9 cellular contexts compared by ENCODE assay signal in the genomic region with DNA sequence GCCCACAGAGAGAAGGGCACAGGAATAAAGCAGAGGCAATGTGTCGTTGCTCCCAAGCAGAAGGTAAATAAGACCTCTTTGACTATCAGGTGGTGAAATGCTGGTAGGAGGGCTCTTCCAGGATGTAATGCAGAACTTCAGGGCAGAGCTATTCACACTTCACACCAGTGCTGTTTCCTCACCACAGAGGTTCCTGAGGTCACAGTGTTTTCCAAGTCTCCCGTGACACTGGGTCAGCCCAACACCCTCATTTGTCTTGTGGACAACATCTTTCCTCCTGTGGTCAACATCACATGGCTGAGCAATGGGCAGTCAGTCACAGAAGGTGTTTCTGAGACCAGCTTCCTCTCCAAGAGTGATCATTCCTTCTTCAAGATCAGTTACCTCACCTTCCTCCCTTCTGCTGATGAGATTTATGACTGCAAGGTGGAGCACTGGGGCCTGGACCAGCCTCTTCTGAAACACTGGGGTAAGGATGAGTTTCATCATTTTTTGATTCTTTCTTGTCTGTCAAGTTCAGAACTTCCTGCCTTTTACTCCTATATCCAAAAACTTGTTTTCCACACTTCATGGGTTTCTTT. TPM values are rescaled to one million over a fixed set of nuclear protein-coding genes. Genes with fewer than 3 reads are reported as not detected.
DNase-seq lines count a peak whose midpoint lies in the region; ATAC-seq and FAIRE-seq lines count a peak whose summit lies in the region.
"Not testable (repeated sequence)": the region's sequence is repeated elsewhere in the genome, so short reads cannot be mapped to it uniquely, and the experiment has no call there.
"Had no signal": no experiment of that assay in that cellular context is flagged by ENCODE, and none has a peak within 500 bp of the region (broad histone marks: within the 10 kb centered on the region; RNA-seq: fewer than 3 reads in every experiment).

No MANE protein-coding gene starts in this region.

- CTCF ChIA-PET in T-cell (lab: Charles Lee): not testable (repeated sequence)
- CTCF ChIA-PET in activated CD8-positive, alpha-beta T cell treated with anti-CD3 and anti-CD28 coated beads, Interleukin-2, amount 10 ng/mL, durations not matched to agents 7 days and 5 days (lab: Charles Lee): interaction anchor here (0.6 kb wide), 1 partner anchor 204 kb away, joined by 3 read pairs; no protein-coding TSS in a partner anchor

- peak; percentile 86 for FAIRE-seq in GM19239 (lab: Jason Lieb, UNC)

- peaks cover 11 to 40% (median 20%) of the 10 kb centered on the region in 3 donors for H3K4me1 Mint-ChIP-seq in T-cell
- peaks cover 23% of the 10 kb centered on the region for H3K4me1 Mint-ChIP-seq in activated CD8-positive, alpha-beta T cell treated with anti-CD3 and anti-CD28 coated beads, Interleukin-2, amount 10 ng/mL, durations not matched to agents 7 days and 5 days (ENCODE audit: low read depth)
- peaks cover 25% of the 10 kb centered on the region for H3K4me1 Mint-ChIP-seq in activated naive CD8-positive, alpha-beta T cell treated with anti-CD3 and anti-CD28 coated beads, Interleukin-2, amount 50 U/mL, for 24 hours
- H3K4me1 Mint-ChIP-seq in immature natural killer cell: peaks cover 26 to 33% of the 10 kb centered on the region in 2 donors
- peaks cover 37 to 57% of the 10 kb centered on the region in 2 donors for H3K4me1 Mint-ChIP-seq in natural killer cell treated with Interleukin-12 subunit alpha and Interleukin-12 subunit beta and Interleukin-15 and Interleukin-18, amount 100 ng/mL, for 72 hours (ENCODE audit: low read depth in 2 of 2)

- not testable (repeated sequence) for H3K4me3 Mint-ChIP-seq in T-cell; activated CD8-positive, alpha-beta T cell treated with anti-CD3 and anti-CD28 coated beads, Interleukin-2, amount 10 ng/mL, durations not matched to agents 7 days and 5 days; activated naive CD8-positive, alpha-beta T cell treated with anti-CD3 and anti-CD28 coated beads, Interleukin-2, amount 50 U/mL, for 24 hours
- H3K4me3 Mint-ChIP-seq in immature natural killer cell: peak overlapping the region in 3 of 5 donors; percentile 52 to 71 (median 61)
- H3K4me3 Mint-ChIP-seq in natural killer cell treated with Interleukin-12 subunit alpha and Interleukin-12 subunit beta and Interleukin-15 and Interleukin-18, amount 100 ng/mL, for 72 hours: peak overlapping the region; percentile 69

- not testable (repeated sequence) for H3K36me3 Mint-ChIP-seq in T-cell; activated CD8-positive, alpha-beta T cell treated with anti-CD3 and anti-CD28 coated beads, Interleukin-2, amount 10 ng/mL, durations not matched to agents 7 days and 5 days (ENCODE audit: low read depth); activated naive CD8-positive, alpha-beta T cell treated with anti-CD3 and anti-CD28 coated beads, Interleukin-2, amount 50 U/mL, for 24 hours (ENCODE audit: low read depth); immature natural killer cell
- peaks cover 41% of the 10 kb centered on the region for H3K36me3 Mint-ChIP-seq in natural killer cell treated with Interleukin-12 subunit alpha and Interleukin-12 subunit beta and Interleukin-15 and Interleukin-18, amount 100 ng/mL, for 72 hours

- ATAC-seq in T-cell (replicated peaks in 1 of 4); activated naive CD8-positive, alpha-beta T cell treated with anti-CD3 and anti-CD28 coated beads, Interleukin-2, amount 50 U/mL, for 24 hours: not testable (repeated sequence)
- peak; percentile 42 for ATAC-seq in activated CD8-positive, alpha-beta T cell treated with anti-CD3 and anti-CD28 coated beads, Interleukin-2, amount 10 ng/mL, durations not matched to agents 7 days and 5 days
- ATAC-seq in natural killer cell treated with Interleukin-12 subunit alpha and Interleukin-12 subunit beta and Interleukin-15 and Interleukin-18, amount 100 ng/mL, for 72 hours: peak; percentile 66 to 84

- peak overlapping the region; percentile 35 to 67 for H3K27ac Mint-ChIP-seq in T-cell
- peak overlapping the region; percentile 51 for H3K27ac Mint-ChIP-seq in activated CD8-positive, alpha-beta T cell treated with anti-CD3 and anti-CD28 coated beads, Interleukin-2, amount 10 ng/mL, durations not matched to agents 7 days and 5 days
- peak overlapping the region; percentile 39 for H3K27ac Mint-ChIP-seq in activated naive CD8-positive, alpha-beta T cell treated with anti-CD3 and anti-CD28 coated beads, Interleukin-2, amount 50 U/mL, for 24 hours
- peak overlapping the region in 4 of 6 donors; percentile 12 to 82 (median 54) for H3K27ac Mint-ChIP-seq in immature natural killer cell
- H3K27ac Mint-ChIP-seq in natural killer cell treated with Interleukin-12 subunit alpha and Interleukin-12 subunit beta and Interleukin-15 and Interleukin-18, amount 100 ng/mL, for 72 hours: peak overlapping the region; percentile 83 to 90

- H3K27me3 Mint-ChIP-seq in T-cell; activated naive CD8-positive, alpha-beta T cell treated with anti-CD3 and anti-CD28 coated beads, Interleukin-2, amount 50 U/mL, for 24 hours; natural killer cell treated with Interleukin-12 subunit alpha and Interleukin-12 subunit beta and Interleukin-15 and Interleukin-18, amount 100 ng/mL, for 72 hours: not testable (repeated sequence)
- peaks cover 18% of the 10 kb centered on the region for H3K27me3 Mint-ChIP-seq in activated CD8-positive, alpha-beta T cell treated with anti-CD3 and anti-CD28 coated beads, Interleukin-2, amount 10 ng/mL, durations not matched to agents 7 days and 5 days (ENCODE audit: low read depth)
- peaks cover 4 to 13% (median 13%) of the 10 kb centered on the region in 3 donors for H3K27me3 Mint-ChIP-seq in immature natural killer cell (ENCODE audit: low read depth in 3 of 3)

- H3K9me3 Mint-ChIP-seq in T-cell; activated CD8-positive, alpha-beta T cell treated with anti-CD3 and anti-CD28 coated beads, Interleukin-2, amount 10 ng/mL, durations not matched to agents 7 days and 5 days (ENCODE audit: insufficient read depth); activated naive CD8-positive, alpha-beta T cell treated with anti-CD3 and anti-CD28 coated beads, Interleukin-2, amount 50 U/mL, for 24 hours; immature natural killer cell; natural killer cell treated with Interleukin-12 subunit alpha and Interleukin-12 subunit beta and Interleukin-15 and Interleukin-18, amount 100 ng/mL, for 72 hours: not testable (repeated sequence)

- POLR2A ChIA-PET in T-cell (lab: Charles Lee); activated CD8-positive, alpha-beta T cell treated with anti-CD3 and anti-CD28 coated beads, Interleukin-2, amount 10 ng/mL, durations not matched to agents 7 days and 5 days (lab: Charles Lee): not testable (repeated sequence)

- DNase-seq in CD1c-positive myeloid dendritic cell (ENCODE audit: extremely low spot score): peak; percentile 45
- not testable (repeated sequence) for DNase-seq in GM19239 (ENCODE audit: insufficient read length, low spot score); T-cell; activated CD8-positive, alpha-beta T cell treated with anti-CD3 and anti-CD28 coated beads, Interleukin-2, amount 10 ng/mL, durations not matched to agents 7 days and 5 days; activated naive CD8-positive, alpha-beta T cell treated with anti-CD3 and anti-CD28 coated beads, Interleukin-2, amount 50 U/mL, for 24 hours
- peak in 1 of 3 donors; percentile 47 for DNase-seq in immature natural killer cell
- DNase-seq in natural killer cell treated with Interleukin-12 subunit alpha and Interleukin-12 subunit beta and Interleukin-15 and Interleukin-18, amount 100 ng/mL, for 72 hours (ENCODE audit: low spot score): peak; percentile 62

RNA-seq across cellular contexts. Expression of gene HLA-DQA1, which starts 4.7 kb away (rescaled TPM):
- total RNA-seq in T-cell: 10 to 100 TPM in 3 of 5 donors, 1 to 10 TPM in 2; 6.9 to 25.8 (median 10.8) TPM
- 1 to 10 TPM; 2.7 to 3.4 TPM for total RNA-seq in activated CD8-positive, alpha-beta T cell treated with anti-CD3 and anti-CD28 coated beads, Interleukin-2, amount 10 ng/mL, durations not matched to agents 7 days and 5 days
- 10 to 100 TPM in 2 of 3 donors, 1 to 10 TPM in 1; 1.8 to 53.1 (median 10.3) TPM for polyA plus RNA-seq in immature natural killer cell
- 10 to 100 TPM in 1 of 2 donors, 1 to 10 TPM in 1; 7.8 to 92.0 TPM for total RNA-seq in natural killer cell treated with Interleukin-12 subunit alpha and Interleukin-12 subunit beta and Interleukin-15 and Interleukin-18, amount 100 ng/mL, for 72 hours
- total RNA-seq: A172, Caco-2 had no signal

RNA-seq across cellular contexts. Expression of gene HLA-DQB1, which starts 24.6 kb away (rescaled TPM):
- 10 to 100 TPM in 4 of 5 donors, 1 to 10 TPM in 1; 4.2 to 28.1 (median 17.0) TPM for total RNA-seq in T-cell
- 10 to 100 TPM; 13.4 to 15.1 TPM for total RNA-seq in activated CD8-positive, alpha-beta T cell treated with anti-CD3 and anti-CD28 coated beads, Interleukin-2, amount 10 ng/mL, durations not matched to agents 7 days and 5 days
- 100 to 1,000 TPM in 1 of 3 donors, 10 to 100 TPM in 1, 1 to 10 TPM in 1; 2.5 to 105 (median 74.9) TPM for polyA plus RNA-seq in immature natural killer cell
- total RNA-seq in natural killer cell treated with Interleukin-12 subunit alpha and Interleukin-12 subunit beta and Interleukin-15 and Interleukin-18, amount 100 ng/mL, for 72 hours: 10 to 100 TPM; 21.0 to 48.6 TPM
- total RNA-seq: A172, Caco-2 had no signal

RNA-seq across cellular contexts. Expression of gene HLA-DRB1, which starts 52.2 kb away (rescaled TPM):
- 10 to 100 TPM; 23.4 to 44.1 (median 30.3) TPM for total RNA-seq in T-cell
- total RNA-seq in activated CD8-positive, alpha-beta T cell treated with anti-CD3 and anti-CD28 coated beads, Interleukin-2, amount 10 ng/mL, durations not matched to agents 7 days and 5 days: 10 to 100 TPM; 46.0 to 50.7 TPM
- 100 to 1,000 TPM in 2 of 3 donors, 10 to 100 TPM in 1; 45.8 to 435 (median 268) TPM for polyA plus RNA-seq in immature natural killer cell
- 100 to 1,000 TPM in 1 of 2 donors, 10 to 100 TPM in 1; 69.9 to 117 TPM for total RNA-seq in natural killer cell treated with Interleukin-12 subunit alpha and Interleukin-12 subunit beta and Interleukin-15 and Interleukin-18, amount 100 ng/mL, for 72 hours
- total RNA-seq: Caco-2 had no signal
